Comparison of ENCODE assay signal across 12 cellular contexts in the genomic region with DNA sequence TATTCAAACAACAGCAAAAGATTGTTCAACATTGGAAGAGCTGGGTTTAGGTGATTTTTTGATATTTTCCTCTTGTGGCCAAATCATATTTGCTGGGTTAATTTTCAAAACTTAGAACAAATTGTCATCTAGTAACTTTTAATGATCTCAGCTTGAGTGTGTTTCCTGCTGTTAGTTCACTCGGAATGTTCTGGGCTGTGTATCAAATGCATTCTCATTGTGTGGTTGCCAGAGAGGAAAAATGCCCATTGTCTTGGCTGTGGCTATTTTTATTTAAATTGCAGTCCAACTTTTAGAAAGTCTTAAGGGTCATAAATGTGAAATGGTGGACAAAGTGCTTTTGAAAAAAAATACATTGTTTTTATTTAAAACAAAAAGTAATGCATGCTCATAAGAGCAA.
A peak's percentile ranks its signal among the peaks of the same experiment; 100 is the strongest.
DNase-seq lines count a peak whose midpoint lies in the region; ATAC-seq, FAIRE-seq and TF ChIP-seq lines count a peak whose summit lies in the region.
"Had no signal": no experiment of that assay in that cellular context is flagged by ENCODE, and none has a peak within 500 bp of the region (broad histone marks: within the 10 kb centered on the region; RNA-seq: fewer than 3 reads in every experiment).

No MANE protein-coding gene starts in this region.

- H3K27ac ChIP-seq in heart right ventricle = peak overlapping the region; percentile 45 to 88 (median 78)
- H3K27ac ChIP-seq in adrenal gland = peak overlapping the region in 1 of 5 donors; percentile 6
- H3K27ac ChIP-seq: foreskin keratinocyte had no signal

- peak; percentile 74 to 92 (median 87) for ATAC-seq in heart right ventricle
- ATAC-seq: activated T-helper 17 cell treated with anti-CD3 and anti-CD28 coated beads, Interleukin-2, amount 50 U/mL, for 72 hours; foreskin keratinocyte had no signal

- POLR2A ChIA-PET in BJ (lab: Charles Lee) = no interaction called here

- no peak for TF ChIP-seq POLR2A in adrenal gland (IDR thresholded peaks at IDR 0.05)

- H3K9me3 ChIP-seq in heart right ventricle (no peaks in the 10 kb centered on the region), adrenal gland (replicated peaks in 1 of 3) (no peaks in the 10 kb centered on the region)

- no peak for FAIRE-seq in urothelium cell line (lab: Jason Lieb, UNC)

- no peaks in the 10 kb centered on the region; the same call in none of the 2 replicates for H3K27me3 ChIP-seq in BJ (ENCODE audit: control insufficient read depth, insufficient read depth, low read length)
- H3K27me3 ChIP-seq in heart right ventricle = no peaks in the 10 kb centered on the region
- no peaks in the 10 kb centered on the region for H3K27me3 ChIP-seq in adrenal gland
- H3K27me3 ChIP-seq: foreskin keratinocyte had no signal

- CTCF ChIA-PET in BJ (lab: Yijun Ruan, JAX) = interaction anchor here (1.8 kb wide), 1 partner anchor 21 kb away, joined by 4 read pairs; no protein-coding TSS in a partner anchor

- intact Hi-C loops in heart right ventricle (cut with DNase I) = loop anchor here in 2 of 10 donors (5.0 to 10.0 kb wide), 5 partner anchors 95 to 438 kb away; no protein-coding TSS in a partner anchor
- intact Hi-C loops in adrenal gland (cut with DNase I) = no loop called here

- no peak overlapping the region for H3K4me3 ChIP-seq in BJ (ENCODE audit: low read depth, low read length)
- no peak overlapping the region for H3K4me3 ChIP-seq in heart right ventricle
- H3K4me3 ChIP-seq in adrenal gland = no peak overlapping the region

- WGBS in heart right ventricle, 2 donors = 1 to 9% methylated on average over 1 of the region's 1 CpG
- WGBS in adrenal gland, 4 donors = 43 to 59% (median 46%) methylated on average over 1 of the region's 1 CpG

- DNase-seq in BJ (ENCODE audit: low read depth) (peak; percentile 12), astrocyte of the hippocampus (ENCODE audit: low read depth, low spot score) (peak; percentile 81), heart right ventricle (peak in 1 of 2 donors; percentile 69), putamen (ENCODE audit: low spot score) (peak; percentile 16), foreskin melanocyte (no peak), urothelium cell line (ENCODE audit: low spot score) (no peak), A172 (ENCODE audit: low spot score) (no peak), adrenal gland (no peak)
- DNase-seq: GF-D8, NCI-H1417 had no signal

- H3K4me1 ChIP-seq in heart right ventricle (peaks cover 17 to 77% (median 49%) of the 10 kb centered on the region in 9 donors), adrenal gland (replicated peaks in 1 of 2) (peaks cover 0 to 4% of the 10 kb centered on the region in 2 donors)
- H3K4me1 ChIP-seq: foreskin keratinocyte had no signal

- H3K36me3 ChIP-seq in BJ (ENCODE audit: control insufficient read depth, insufficient read depth, low read length) (no peaks in the 10 kb centered on the region), heart right ventricle (no peaks in the 10 kb centered on the region), adrenal gland (replicated peaks in 1 of 2) (no peaks in the 10 kb centered on the region)

- no peak for TF ChIP-seq CTCF in BJ (IDR thresholded peaks at IDR 0.05; ENCODE audit: insufficient read depth, low read depth, low read length)
- no peak for TF ChIP-seq CTCF in heart right ventricle (IDR thresholded peaks at IDR 0.05)
- no peak for TF ChIP-seq CTCF in adrenal gland (IDR thresholded peaks at IDR 0.05)

Comparison
In these comparisons a context has a peak if more than half of its experiments do, and no peak if none do; other contexts are left out.
1. DNase-seq: peak in BJ (single experiment), astrocyte of the hippocampus (single experiment) and putamen (single experiment); none in foreskin melanocyte (single experiment), urothelium cell line (single experiment), A172 (single experiment) and adrenal gland (0 of 7).